Comparison of ENCODE assay signal across 1 cellular context in genomic region chr12:6267007-6267721, GRCh38.
TF ChIP-seq lines count a peak whose summit lies in the region.

No MANE protein-coding gene starts in this region.

TF ChIP-seq in HEK293, 187 proteins besides CTCF, POLR2A, EP300 and RAD21 (continued from another document):
- TF ChIP-seq, protein P1, sequence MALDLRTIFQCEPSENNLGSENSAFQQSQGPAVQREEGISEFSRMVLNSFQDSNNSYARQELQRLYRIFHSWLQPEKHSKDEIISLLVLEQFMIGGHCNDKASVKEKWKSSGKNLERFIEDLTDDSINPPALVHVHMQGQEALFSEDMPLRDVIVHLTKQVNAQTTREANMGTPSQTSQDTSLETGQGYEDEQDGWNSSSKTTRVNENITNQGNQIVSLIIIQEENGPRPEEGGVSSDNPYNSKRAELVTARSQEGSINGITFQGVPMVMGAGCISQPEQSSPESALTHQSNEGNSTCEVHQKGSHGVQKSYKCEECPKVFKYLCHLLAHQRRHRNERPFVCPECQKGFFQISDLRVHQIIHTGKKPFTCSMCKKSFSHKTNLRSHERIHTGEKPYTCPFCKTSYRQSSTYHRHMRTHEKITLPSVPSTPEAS (tag by site-specific recombination; IDR thresholded peaks at IDR 0.05), result peak; percentile 36; the same call in 1 of the 2 replicates
